Comparison of ENCODE assay signal across 14 cellular contexts in the genomic region with DNA sequence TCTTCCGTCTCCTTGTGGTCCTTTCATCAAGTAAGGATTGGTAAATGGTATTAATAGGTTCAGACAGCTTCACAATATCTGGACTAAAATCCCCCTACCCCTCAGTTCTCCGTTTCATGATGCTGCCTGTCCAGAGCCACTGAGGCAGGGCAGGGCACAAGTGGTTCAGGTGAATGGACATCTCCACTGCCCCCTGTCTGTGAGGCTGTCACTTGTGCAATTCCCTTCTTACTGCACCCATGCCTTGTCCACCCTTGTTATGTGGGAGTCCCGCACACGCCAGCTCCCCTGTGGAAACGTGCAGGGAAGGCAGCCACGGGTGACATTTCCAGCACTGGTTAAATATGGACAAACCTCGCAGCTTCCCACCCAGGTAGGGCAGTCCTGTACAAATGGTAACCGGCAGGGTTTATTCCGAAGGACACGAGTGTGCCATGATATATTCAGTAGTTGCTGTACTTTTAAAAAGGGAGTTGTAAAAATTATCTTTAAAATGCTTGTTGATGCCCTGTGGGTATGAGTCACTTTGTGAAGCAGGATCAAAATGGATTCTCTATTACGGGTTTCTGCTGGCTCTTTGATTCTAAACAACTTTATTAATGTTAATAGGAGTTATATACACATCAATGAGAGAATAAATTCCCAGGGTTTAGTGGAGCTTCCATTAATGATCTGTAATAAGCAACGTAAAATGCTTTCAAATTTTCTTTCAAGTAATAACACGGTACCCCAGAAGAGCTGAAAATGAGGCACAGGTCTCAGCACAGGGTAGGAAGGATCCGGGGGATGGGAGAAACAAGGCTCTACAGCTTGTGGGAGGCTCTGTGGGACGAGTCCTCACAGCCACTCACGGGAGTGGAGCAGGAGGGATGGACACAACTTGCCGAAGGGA.
DNase-seq lines count a peak whose midpoint lies in the region; ATAC-seq and TF ChIP-seq lines count a peak whose summit lies in the region.
"Had no signal": no experiment of that assay in that cellular context is flagged by ENCODE, and none has a peak within 500 bp of the region (broad histone marks: within the 10 kb centered on the region; RNA-seq: fewer than 3 reads in every experiment).

No MANE protein-coding gene starts in this region.

- H3K36me3 ChIP-seq in CD4-positive, alpha-beta memory T cell (ENCODE audit: insufficient read depth, low read length): peaks cover 5% of the 10 kb centered on the region
- H3K36me3 ChIP-seq in HCT116 (ENCODE audit: control insufficient read depth in 1 of 2, insufficient read depth in 2 of 2, low read length in 2 of 2): no peaks in the 10 kb centered on the region
- H3K36me3 ChIP-seq in brain microvascular endothelial cell (replicated peaks): no peaks in the 10 kb centered on the region

- H3K36me3 Mint-ChIP-seq in CD4-positive, alpha-beta memory T cell: peaks cover 25 to 38% of the 10 kb centered on the region in 2 donors
- peaks cover 6% of the 10 kb centered on the region for H3K36me3 Mint-ChIP-seq in natural killer cell

- RAD21 ChIA-PET in HCT116 (lab: Charles Lee; ENCODE audit: low non-redundant PET in 1 of 2, low total read pairs in 2 of 2, uncharacterized antibody in 2 of 2, unreplicated experiment in 2 of 2): interaction anchor here in 1 of 2 experiments (0.7 kb wide), 1 partner anchor 1819 kb away, joined by 4 read pairs; no protein-coding TSS in a partner anchor

- peaks cover 61 to 70% (median 64%) of the 10 kb centered on the region in 4 donors for H3K4me1 Mint-ChIP-seq in CD4-positive, alpha-beta memory T cell
- peaks cover 57 to 65% of the 10 kb centered on the region in 2 donors for H3K4me1 Mint-ChIP-seq in natural killer cell

- no TSS peak for BruUV-seq in HCT116 (replicated peaks; lab: Mats Ljungman, UMichigan)

- no peak overlapping the region for H3K4me3 ChIP-seq in CD4-positive, alpha-beta memory T cell (ENCODE audit: low read length in 2 of 2)
- H3K4me3 ChIP-seq in HCT116 (replicated peaks in 1 of 2; ENCODE audit: low read depth in 1 of 2, low read length in 2 of 2) (no peak overlapping the region), brain microvascular endothelial cell (ENCODE audit: low read depth, low read length) (no peak overlapping the region)

- H3K27me3 Mint-ChIP-seq in CD4-positive, alpha-beta memory T cell: no peaks in the 10 kb centered on the region
- H3K27me3 Mint-ChIP-seq in natural killer cell (ENCODE audit: low read depth in 2 of 2): no peaks in the 10 kb centered on the region
- H3K27me3 Mint-ChIP-seq: stimulated activated memory B cell treated with anti-CD40 and anti-IgM and Interleukin-4, amounts not matched to agents 10 μg/mL and 1 μg/mL and 100 μg/mL, for 72 hours had no signal

- H3K4me2 ChIP-seq in HCT116 (ENCODE audit: low read length): no peak overlapping the region

- TF ChIP-seq RAD21 in HCT116 (IDR thresholded peaks at IDR 0.05; ENCODE audit: low read depth): no peak

- peaks cover 92% of the 10 kb centered on the region for H3K4me1 ChIP-seq in CD4-positive, alpha-beta memory T cell (ENCODE audit: insufficient read depth, low read length)
- no peaks in the 10 kb centered on the region for H3K4me1 ChIP-seq in HCT116 (ENCODE audit: control insufficient read depth in 1 of 2, insufficient read depth in 2 of 2, low read length in 2 of 2)

- POLR2A ChIA-PET in CD4-positive, alpha-beta memory T cell (lab: Charles Lee; ENCODE audit: partially characterized antibody): interaction anchor here (1.7 kb wide), 1 partner anchor 15 kb away, joined by 5 read pairs; no protein-coding TSS in a partner anchor
- POLR2A ChIA-PET in HCT116 (lab: Charles Lee): no interaction called here

- CTCF ChIA-PET in CD4-positive, alpha-beta memory T cell (lab: Charles Lee; ENCODE audit: partially characterized antibody): interaction anchor here (1.0 to 1.7 kb wide), 4 partner anchors 9 to 69 kb away, joined by 3 to 5 read pairs (median 4); no protein-coding TSS in a partner anchor
- CTCF ChIA-PET in HCT116 (lab: Charles Lee): no interaction called here

- no peaks in the 10 kb centered on the region for H3K27me3 ChIP-seq in CD4-positive, alpha-beta memory T cell (ENCODE audit: insufficient read depth, low read length)
- H3K27me3 ChIP-seq in HCT116 (ENCODE audit: insufficient read depth, low read length): no peaks in the 10 kb centered on the region
- no peaks in the 10 kb centered on the region for H3K27me3 ChIP-seq in brain microvascular endothelial cell (replicated peaks)

- intact Hi-C loops in CD4-positive, alpha-beta memory T cell (cut with micrococcal nuclease): no loop called here
- intact Hi-C loops in HCT116 (cut with micrococcal nuclease) (no loop called here), natural killer cell (cut with micrococcal nuclease) (loop anchor here (10.0 kb wide), 1 partner anchor 195 kb away; no protein-coding TSS in a partner anchor)

- in situ Hi-C loops in brain microvascular endothelial cell (cut with HindIII; ENCODE audit: low pct_ligation_motif_present, low sequenced_read_pairs) (no loop called here), GM13976 (cut with MboI; ENCODE audit: low sequenced_read_pairs, unreplicated experiment) (no loop called here)

- no peak for DNase-seq in CD4-positive, alpha-beta memory T cell
- DNase-seq in HCT116 (ENCODE audit: low read depth, low spot score) (no peak), brain microvascular endothelial cell (no peak), natural killer cell (no peak), DMS53 treated with DMSO at 0.1 percent for 48 hours (lab: John Stamatoyannopoulos, UW; ENCODE audit: unreplicated experiment) (no peak), NAMALWA (ENCODE audit: low spot score) (no peak), Ammon's horn (ENCODE audit: low spot score) (no peak), GM13976 (ENCODE audit: low spot score) (no peak)
- DNase-seq: activated effector memory CD4-positive, alpha-beta T cell treated with Interleukin-2 at 50 U/mL for 16 hours; effector CD4-positive, alpha-beta T cell; H7; NCI-H1436 treated with DMSO at 0.1 percent for 48 hours; stimulated activated CD4-positive, alpha-beta T cell treated with anti-CD3 and anti-CD28 coated beads, Interleukin-15, amount 100 ng/mL, for 24 hours had no signal

- H3K9me2 ChIP-seq in HCT116 (ENCODE audit: insufficient read depth): no peaks in the 10 kb centered on the region

- no peaks in the 10 kb centered on the region for H3K9me3 ChIP-seq in CD4-positive, alpha-beta memory T cell (ENCODE audit: control insufficient read depth in 1 of 2, low read length in 2 of 2)
- H3K9me3 ChIP-seq in HCT116 (ENCODE audit: control insufficient read depth in 1 of 2, insufficient read depth in 1 of 2, low read depth in 1 of 2, low read length in 2 of 2): no peaks in the 10 kb centered on the region

- no peak for TF ChIP-seq POLR2A in HCT116 (IDR thresholded peaks at IDR 0.05; ENCODE audit: borderline replicate concordance, extremely low read depth, insufficient read depth, insufficient read length)

- no peak overlapping the region for H3K27ac ChIP-seq in CD4-positive, alpha-beta memory T cell (ENCODE audit: low read depth, low read length)
- no peak overlapping the region for H3K27ac ChIP-seq in HCT116 (ENCODE audit: low read depth, low read length)
- H3K27ac ChIP-seq in brain microvascular endothelial cell: no peak overlapping the region

- no peaks in the 10 kb centered on the region for H3K9me3 Mint-ChIP-seq in CD4-positive, alpha-beta memory T cell
- H3K9me3 Mint-ChIP-seq in natural killer cell: no peaks in the 10 kb centered on the region
- H3K9me3 Mint-ChIP-seq: stimulated activated memory B cell treated with anti-CD40 and anti-IgM and Interleukin-4, amounts not matched to agents 10 μg/mL and 1 μg/mL and 100 μg/mL, for 72 hours had no signal

- TF ChIP-seq CTCF in HCT116 (IDR thresholded peaks at IDR 0.05 in 2 of 3, conservative IDR thresholded peaks at IDR 0.05 in 1 of 3; ENCODE audit: borderline replicate concordance in 1 of 3, insufficient read depth in 1 of 3, low read depth in 2 of 3, low read length in 2 of 3): peak in 2 of 3 experiments; percentile 31 to 38; a peak in 2 of 6 replicates
- peak; percentile 46 for TF ChIP-seq CTCF in brain microvascular endothelial cell (IDR thresholded peaks at IDR 0.05; ENCODE audit: low read depth, low read length, missing control alignments)
- TF ChIP-seq CTCF in natural killer cell (IDR thresholded peaks at IDR 0.05): no peak
- TF ChIP-seq CTCF in GM13976 (IDR thresholded peaks at IDR 0.05; ENCODE audit: borderline replicate concordance, control extremely low read depth, extremely low read depth, insufficient read depth, missing control alignments): no peak

- no peak overlapping the region for H3K9ac ChIP-seq in HCT116 (ENCODE audit: low read length)

- no peaks in the 10 kb centered on the region for H3K79me2 ChIP-seq in HCT116 (ENCODE audit: insufficient read depth, low read length)

- H2AFZ ChIP-seq in HCT116 (ENCODE audit: low read depth, low read length, poor library complexity, severe bottlenecking): no peak overlapping the region

- ATAC-seq in HCT116: peak; percentile 69
- ATAC-seq in natural killer cell: no peak
- ATAC-seq: stimulated activated memory B cell treated with anti-CD40 and anti-IgM and Interleukin-4, amounts not matched to agents 10 μg/mL and 1 μg/mL and 100 μg/mL, for 72 hours had no signal

- peak overlapping the region in 5 of 7 donors; percentile 37 to 88 (median 47) for H3K27ac Mint-ChIP-seq in CD4-positive, alpha-beta memory T cell
- H3K27ac Mint-ChIP-seq in natural killer cell: peak overlapping the region; percentile 73 to 98
- H3K27ac Mint-ChIP-seq: stimulated activated memory B cell treated with anti-CD40 and anti-IgM and Interleukin-4, amounts not matched to agents 10 μg/mL and 1 μg/mL and 100 μg/mL, for 72 hours had no signal

- H3K4me3 Mint-ChIP-seq in CD4-positive, alpha-beta memory T cell: peak overlapping the region in 3 of 8 donors; percentile 42 to 48 (median 43)
- H3K4me3 Mint-ChIP-seq in natural killer cell: peak overlapping the region; percentile 40
- H3K4me3 Mint-ChIP-seq: stimulated activated memory B cell treated with anti-CD40 and anti-IgM and Interleukin-4, amounts not matched to agents 10 μg/mL and 1 μg/mL and 100 μg/mL, for 72 hours had no signal

- H4K20me1 ChIP-seq in HCT116 (ENCODE audit: insufficient read depth): no peaks in the 10 kb centered on the region

TF ChIP-seq in HCT116, 20 proteins besides CTCF, POLR2A, EP300 and RAD21 (continues in another document):
- TF ChIP-seq, protein P1, sequence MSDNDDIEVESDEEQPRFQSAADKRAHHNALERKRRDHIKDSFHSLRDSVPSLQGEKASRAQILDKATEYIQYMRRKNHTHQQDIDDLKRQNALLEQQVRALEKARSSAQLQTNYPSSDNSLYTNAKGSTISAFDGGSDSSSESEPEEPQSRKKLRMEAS (IDR thresholded peaks at IDR 0.05): no peak
- TF ChIP-seq YY1 (IDR thresholded peaks at IDR 0.05; ENCODE audit: extremely low read depth, insufficient replicate concordance, low read depth, low read length): no peak

Comparison
In these comparisons a context has a peak if more than half of its experiments do, and no peak if none do; other contexts are left out.
1. CTCF ChIP-seq: peak in HCT116 (2 of 3) and brain microvascular endothelial cell (single experiment); none in natural killer cell (single experiment) and GM13976 (single experiment).